In the genomic region with DNA sequence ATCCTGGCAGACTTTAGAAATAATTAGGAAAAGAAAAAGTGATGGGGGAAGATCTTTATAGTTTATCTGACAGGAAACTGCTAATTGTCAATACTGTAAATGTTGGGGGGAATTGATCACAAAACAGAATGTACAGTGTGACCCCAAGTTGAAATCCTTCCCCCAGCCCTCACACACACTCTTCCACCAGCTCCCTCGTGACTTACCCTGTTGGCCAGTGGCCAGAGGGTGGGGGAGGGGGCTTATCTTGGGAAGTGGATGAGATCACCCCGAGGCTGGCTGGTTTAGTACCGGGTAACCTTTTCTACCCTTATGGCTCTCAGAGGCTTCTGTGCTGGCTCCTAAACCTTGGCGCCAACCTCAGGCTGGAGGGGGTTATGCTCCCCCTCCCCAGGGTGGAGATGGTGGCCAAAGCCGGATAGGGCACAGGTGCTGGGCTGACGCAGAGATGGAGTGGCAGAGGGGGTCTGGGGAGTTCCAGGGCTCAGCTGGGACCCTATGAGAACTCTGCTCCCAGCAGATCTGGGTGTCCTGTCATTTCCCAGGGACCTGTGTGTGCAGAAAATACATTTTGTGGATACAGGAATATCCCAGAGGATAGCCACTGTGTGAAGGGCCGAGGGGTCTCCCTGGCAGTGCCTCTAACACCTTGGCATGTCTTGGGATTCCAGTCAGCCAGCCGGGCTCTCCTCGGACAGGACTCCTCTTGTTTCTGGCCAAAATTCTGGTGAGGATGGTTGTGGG, we compare ENCODE assay signal across 1 cellular context.
A peak's percentile ranks its signal among the peaks of the same experiment; 100 is the strongest.
TF ChIP-seq lines count a peak whose summit lies in the region.

No MANE protein-coding gene starts in this region.

TF ChIP-seq in HEK293, 187 proteins besides CTCF, POLR2A, EP300 and RAD21 (continued from another document):
- no peak for TF ChIP-seq ZNF473 (tag by site-specific recombination; IDR thresholded peaks at IDR 0.05)
- TF ChIP-seq, protein P1, sequence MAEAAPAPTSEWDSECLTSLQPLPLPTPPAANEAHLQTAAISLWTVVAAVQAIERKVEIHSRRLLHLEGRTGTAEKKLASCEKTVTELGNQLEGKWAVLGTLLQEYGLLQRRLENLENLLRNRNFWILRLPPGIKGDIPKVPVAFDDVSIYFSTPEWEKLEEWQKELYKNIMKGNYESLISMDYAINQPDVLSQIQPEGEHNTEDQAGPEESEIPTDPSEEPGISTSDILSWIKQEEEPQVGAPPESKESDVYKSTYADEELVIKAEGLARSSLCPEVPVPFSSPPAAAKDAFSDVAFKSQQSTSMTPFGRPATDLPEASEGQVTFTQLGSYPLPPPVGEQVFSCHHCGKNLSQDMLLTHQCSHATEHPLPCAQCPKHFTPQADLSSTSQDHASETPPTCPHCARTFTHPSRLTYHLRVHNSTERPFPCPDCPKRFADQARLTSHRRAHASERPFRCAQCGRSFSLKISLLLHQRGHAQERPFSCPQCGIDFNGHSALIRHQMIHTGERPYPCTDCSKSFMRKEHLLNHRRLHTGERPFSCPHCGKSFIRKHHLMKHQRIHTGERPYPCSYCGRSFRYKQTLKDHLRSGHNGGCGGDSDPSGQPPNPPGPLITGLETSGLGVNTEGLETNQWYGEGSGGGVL (tag by site-specific recombination; IDR thresholded peaks at IDR 0.05): peak; percentile 91
- TF ChIP-seq, protein P2, sequence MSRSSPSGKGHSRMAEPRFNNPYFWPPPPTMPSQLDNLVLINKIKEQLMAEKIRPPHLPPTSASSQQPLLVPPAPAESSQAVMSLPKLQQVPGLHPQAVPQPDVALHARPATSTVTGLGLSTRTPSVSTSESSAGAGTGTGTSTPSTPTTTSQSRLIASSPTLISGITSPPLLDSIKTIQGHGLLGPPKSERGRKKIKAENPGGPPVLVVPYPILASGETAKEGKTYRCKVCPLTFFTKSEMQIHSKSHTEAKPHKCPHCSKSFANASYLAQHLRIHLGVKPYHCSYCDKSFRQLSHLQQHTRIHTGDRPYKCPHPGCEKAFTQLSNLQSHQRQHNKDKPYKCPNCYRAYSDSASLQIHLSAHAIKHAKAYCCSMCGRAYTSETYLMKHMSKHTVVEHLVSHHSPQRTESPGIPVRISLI (tag by site-specific recombination; IDR thresholded peaks at IDR 0.05): no peak
- TF ChIP-seq ZNF561 (tag by site-specific recombination; IDR thresholded peaks at IDR 0.05; ENCODE audit: borderline replicate concordance): peak; percentile 66; the same call in 1 of the 2 replicates
- no peak for TF ChIP-seq KLF1 (tag by site-specific recombination; IDR thresholded peaks at IDR 0.05)
- TF ChIP-seq, protein P3, sequence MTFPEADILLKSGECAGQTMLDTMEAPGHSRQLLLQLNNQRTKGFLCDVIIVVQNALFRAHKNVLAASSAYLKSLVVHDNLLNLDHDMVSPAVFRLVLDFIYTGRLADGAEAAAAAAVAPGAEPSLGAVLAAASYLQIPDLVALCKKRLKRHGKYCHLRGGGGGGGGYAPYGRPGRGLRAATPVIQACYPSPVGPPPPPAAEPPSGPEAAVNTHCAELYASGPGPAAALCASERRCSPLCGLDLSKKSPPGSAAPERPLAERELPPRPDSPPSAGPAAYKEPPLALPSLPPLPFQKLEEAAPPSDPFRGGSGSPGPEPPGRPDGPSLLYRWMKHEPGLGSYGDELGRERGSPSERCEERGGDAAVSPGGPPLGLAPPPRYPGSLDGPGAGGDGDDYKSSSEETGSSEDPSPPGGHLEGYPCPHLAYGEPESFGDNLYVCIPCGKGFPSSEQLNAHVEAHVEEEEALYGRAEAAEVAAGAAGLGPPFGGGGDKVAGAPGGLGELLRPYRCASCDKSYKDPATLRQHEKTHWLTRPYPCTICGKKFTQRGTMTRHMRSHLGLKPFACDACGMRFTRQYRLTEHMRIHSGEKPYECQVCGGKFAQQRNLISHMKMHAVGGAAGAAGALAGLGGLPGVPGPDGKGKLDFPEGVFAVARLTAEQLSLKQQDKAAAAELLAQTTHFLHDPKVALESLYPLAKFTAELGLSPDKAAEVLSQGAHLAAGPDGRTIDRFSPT (tag by site-specific recombination; IDR thresholded peaks at IDR 0.05): peak; percentile 74
- no peak for TF ChIP-seq HOXC10 (CRISPR knock-in tag; IDR thresholded peaks at IDR 0.05)
- TF ChIP-seq, protein P4, sequence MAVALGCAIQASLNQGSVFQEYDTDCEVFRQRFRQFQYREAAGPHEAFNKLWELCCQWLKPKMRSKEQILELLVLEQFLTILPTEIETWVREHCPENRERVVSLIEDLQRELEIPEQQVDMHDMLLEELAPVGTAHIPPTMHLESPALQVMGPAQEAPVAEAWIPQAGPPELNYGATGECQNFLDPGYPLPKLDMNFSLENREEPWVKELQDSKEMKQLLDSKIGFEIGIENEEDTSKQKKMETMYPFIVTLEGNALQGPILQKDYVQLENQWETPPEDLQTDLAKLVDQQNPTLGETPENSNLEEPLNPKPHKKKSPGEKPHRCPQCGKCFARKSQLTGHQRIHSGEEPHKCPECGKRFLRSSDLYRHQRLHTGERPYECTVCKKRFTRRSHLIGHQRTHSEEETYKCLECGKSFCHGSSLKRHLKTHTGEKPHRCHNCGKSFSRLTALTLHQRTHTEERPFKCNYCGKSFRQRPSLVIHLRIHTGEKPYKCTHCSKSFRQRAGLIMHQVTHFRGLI (tag by site-specific recombination; IDR thresholded peaks at IDR 0.05): peak; percentile 40; the same call in 1 of the 2 replicates
- TF ChIP-seq ZNF19 (tag by site-specific recombination; IDR thresholded peaks at IDR 0.05; ENCODE audit: low read depth): no peak
- peak; percentile 65 for TF ChIP-seq IKZF3 (tag by site-specific recombination; IDR thresholded peaks at IDR 0.05)
- TF ChIP-seq, protein P5, sequence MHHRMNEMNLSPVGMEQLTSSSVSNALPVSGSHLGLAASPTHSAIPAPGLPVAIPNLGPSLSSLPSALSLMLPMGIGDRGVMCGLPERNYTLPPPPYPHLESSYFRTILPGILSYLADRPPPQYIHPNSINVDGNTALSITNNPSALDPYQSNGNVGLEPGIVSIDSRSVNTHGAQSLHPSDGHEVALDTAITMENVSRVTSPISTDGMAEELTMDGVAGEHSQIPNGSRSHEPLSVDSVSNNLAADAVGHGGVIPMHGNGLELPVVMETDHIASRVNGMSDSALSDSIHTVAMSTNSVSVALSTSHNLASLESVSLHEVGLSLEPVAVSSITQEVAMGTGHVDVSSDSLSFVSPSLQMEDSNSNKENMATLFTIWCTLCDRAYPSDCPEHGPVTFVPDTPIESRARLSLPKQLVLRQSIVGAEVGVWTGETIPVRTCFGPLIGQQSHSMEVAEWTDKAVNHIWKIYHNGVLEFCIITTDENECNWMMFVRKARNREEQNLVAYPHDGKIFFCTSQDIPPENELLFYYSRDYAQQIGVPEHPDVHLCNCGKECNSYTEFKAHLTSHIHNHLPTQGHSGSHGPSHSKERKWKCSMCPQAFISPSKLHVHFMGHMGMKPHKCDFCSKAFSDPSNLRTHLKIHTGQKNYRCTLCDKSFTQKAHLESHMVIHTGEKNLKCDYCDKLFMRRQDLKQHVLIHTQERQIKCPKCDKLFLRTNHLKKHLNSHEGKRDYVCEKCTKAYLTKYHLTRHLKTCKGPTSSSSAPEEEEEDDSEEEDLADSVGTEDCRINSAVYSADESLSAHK (tag by site-specific recombination; IDR thresholded peaks at IDR 0.05): peak; percentile 63
- TF ChIP-seq, protein P6, sequence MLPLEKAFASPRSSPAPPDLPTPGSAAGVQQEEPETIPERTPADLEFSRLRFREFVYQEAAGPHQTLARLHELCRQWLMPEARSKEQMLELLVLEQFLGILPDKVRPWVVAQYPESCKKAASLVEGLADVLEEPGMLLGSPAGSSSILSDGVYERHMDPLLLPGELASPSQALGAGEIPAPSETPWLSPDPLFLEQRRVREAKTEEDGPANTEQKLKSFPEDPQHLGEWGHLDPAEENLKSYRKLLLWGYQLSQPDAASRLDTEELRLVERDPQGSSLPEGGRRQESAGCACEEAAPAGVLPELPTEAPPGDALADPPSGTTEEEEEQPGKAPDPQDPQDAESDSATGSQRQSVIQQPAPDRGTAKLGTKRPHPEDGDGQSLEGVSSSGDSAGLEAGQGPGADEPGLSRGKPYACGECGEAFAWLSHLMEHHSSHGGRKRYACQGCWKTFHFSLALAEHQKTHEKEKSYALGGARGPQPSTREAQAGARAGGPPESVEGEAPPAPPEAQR (tag by site-specific recombination; IDR thresholded peaks at IDR 0.05): no peak
- TF ChIP-seq ZNF366 (tag by site-specific recombination; conservative IDR thresholded peaks at IDR 0.05): peak; percentile 74
- TF ChIP-seq ZNF394 (tag by site-specific recombination; IDR thresholded peaks at IDR 0.05; ENCODE audit: borderline replicate concordance): no peak
- TF ChIP-seq ZFHX2 (tag by site-specific recombination; conservative IDR thresholded peaks at IDR 0.05): 0 out of 2 replicates have a peak, but pooled peaks have one; percentile 12
- TF ChIP-seq, protein P7, sequence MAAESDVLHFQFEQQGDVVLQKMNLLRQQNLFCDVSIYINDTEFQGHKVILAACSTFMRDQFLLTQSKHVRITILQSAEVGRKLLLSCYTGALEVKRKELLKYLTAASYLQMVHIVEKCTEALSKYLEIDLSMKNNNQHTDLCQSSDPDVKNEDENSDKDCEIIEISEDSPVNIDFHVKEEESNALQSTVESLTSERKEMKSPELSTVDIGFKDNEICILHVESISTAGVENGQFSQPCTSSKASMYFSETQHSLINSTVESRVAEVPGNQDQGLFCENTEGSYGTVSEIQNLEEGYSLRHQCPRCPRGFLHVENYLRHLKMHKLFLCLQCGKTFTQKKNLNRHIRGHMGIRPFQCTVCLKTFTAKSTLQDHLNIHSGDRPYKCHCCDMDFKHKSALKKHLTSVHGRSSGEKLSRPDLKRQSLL (tag by site-specific recombination; IDR thresholded peaks at IDR 0.05): no peak
- peak; percentile 60 for TF ChIP-seq BCL11A (tag by site-specific recombination; IDR thresholded peaks at IDR 0.05; ENCODE audit: low read depth)
- TF ChIP-seq ZNF10 (tag by site-specific recombination; IDR thresholded peaks at IDR 0.05): no peak
- peak; percentile 57; the same call in 1 of the 2 replicates for TF ChIP-seq ZNF600 (tag by site-specific recombination; IDR thresholded peaks at IDR 0.05)
- no peak for TF ChIP-seq ZNF626 (tag by site-specific recombination; IDR thresholded peaks at IDR 0.05)
- peak; percentile 31; the same call in 1 of the 2 replicates for TF ChIP-seq ZBTB21 (tag by site-specific recombination; IDR thresholded peaks at IDR 0.05)
- no peak for TF ChIP-seq ZNF776 (tag by site-specific recombination; IDR thresholded peaks at IDR 0.05; ENCODE audit: borderline replicate concordance)
- TF ChIP-seq, protein P8, sequence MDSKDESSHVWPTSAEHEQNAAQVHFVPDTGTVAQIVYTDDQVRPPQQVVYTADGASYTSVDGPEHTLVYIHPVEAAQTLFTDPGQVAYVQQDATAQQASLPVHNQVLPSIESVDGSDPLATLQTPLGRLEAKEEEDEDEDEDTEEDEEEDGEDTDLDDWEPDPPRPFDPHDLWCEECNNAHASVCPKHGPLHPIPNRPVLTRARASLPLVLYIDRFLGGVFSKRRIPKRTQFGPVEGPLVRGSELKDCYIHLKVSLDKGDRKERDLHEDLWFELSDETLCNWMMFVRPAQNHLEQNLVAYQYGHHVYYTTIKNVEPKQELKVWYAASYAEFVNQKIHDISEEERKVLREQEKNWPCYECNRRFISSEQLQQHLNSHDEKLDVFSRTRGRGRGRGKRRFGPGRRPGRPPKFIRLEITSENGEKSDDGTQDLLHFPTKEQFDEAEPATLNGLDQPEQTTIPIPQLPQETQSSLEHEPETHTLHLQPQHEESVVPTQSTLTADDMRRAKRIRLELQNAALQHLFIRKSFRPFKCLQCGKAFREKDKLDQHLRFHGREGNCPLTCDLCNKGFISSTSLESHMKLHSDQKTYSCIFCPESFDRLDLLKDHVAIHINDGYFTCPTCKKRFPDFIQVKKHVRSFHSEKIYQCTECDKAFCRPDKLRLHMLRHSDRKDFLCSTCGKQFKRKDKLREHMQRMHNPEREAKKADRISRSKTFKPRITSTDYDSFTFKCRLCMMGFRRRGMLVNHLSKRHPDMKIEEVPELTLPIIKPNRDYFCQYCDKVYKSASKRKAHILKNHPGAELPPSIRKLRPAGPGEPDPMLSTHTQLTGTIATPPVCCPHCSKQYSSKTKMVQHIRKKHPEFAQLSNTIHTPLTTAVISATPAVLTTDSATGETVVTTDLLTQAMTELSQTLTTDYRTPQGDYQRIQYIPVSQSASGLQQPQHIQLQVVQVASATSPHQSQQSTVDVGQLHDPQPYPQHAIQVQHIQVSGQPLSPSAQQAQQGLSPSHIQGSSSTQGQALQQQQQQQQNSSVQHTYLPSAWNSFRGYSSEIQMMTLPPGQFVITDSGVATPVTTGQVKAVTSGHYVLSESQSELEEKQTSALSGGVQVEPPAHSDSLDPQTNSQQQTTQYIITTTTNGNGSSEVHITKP (tag by site-specific recombination; IDR thresholded peaks at IDR 0.05): peak; percentile 78
- no peak for TF ChIP-seq HOXA7 (CRISPR knock-in tag; IDR thresholded peaks at IDR 0.05; ENCODE audit: borderline replicate concordance)
- TF ChIP-seq, protein P9, sequence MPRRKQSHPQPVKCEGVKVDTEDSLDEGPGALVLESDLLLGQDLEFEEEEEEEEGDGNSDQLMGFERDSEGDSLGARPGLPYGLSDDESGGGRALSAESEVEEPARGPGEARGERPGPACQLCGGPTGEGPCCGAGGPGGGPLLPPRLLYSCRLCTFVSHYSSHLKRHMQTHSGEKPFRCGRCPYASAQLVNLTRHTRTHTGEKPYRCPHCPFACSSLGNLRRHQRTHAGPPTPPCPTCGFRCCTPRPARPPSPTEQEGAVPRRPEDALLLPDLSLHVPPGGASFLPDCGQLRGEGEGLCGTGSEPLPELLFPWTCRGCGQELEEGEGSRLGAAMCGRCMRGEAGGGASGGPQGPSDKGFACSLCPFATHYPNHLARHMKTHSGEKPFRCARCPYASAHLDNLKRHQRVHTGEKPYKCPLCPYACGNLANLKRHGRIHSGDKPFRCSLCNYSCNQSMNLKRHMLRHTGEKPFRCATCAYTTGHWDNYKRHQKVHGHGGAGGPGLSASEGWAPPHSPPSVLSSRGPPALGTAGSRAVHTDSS (tag by site-specific recombination; IDR thresholded peaks at IDR 0.05): no peak; the same call in 1 of the 2 replicates
TF ChIP-seq in HEK293: peak in this region for 41.
